23 cellular contexts compared by ENCODE assay signal in the genomic region with DNA sequence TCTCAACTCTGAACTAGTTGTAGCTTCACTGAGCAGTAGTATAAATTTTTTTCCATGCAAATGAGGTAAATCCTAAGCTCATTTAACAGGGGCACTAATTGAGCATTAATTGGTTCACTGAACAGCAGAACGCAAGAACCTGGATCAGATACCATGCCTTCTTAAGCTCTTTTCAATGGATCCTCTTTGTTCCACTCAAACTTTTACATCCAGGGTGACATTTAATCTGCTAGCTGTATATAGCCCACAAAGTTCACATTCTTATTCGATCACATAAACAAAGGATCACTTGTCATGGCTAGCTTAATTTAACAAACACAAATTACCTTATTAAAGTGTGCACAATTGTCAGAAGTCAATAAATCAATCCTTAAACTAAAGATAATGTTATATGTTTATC.
"Had no signal": no experiment of that assay in that cellular context is flagged by ENCODE, and none has a peak within 500 bp of the region (broad histone marks: within the 10 kb centered on the region; RNA-seq: fewer than 3 reads in every experiment).

No MANE protein-coding gene starts in this region.

- H3K27me3 ChIP-seq: foreskin keratinocyte, hepatocyte, neutrophil, stomach, transverse colon had no signal

- H3K36me3 ChIP-seq: neutrophil, stomach, thoracic aorta, transverse colon had no signal

- H3K4me1 ChIP-seq: foreskin keratinocyte, stomach, transverse colon had no signal

- DNase-seq: effector CD4-positive, alpha-beta T cell; endodermal cell; erythroblast; foreskin keratinocyte; head of caudate nucleus; kidney; left cardiac atrium; left ventricle myocardium superior; mesenchymal stem cell; midbrain; naive B cell; right cardiac atrium; small intestine; stimulated activated CD4-positive, alpha-beta T cell treated with anti-CD3 and anti-CD28 coated beads, Interleukin-12 subunit alpha, Interleukin-12 subunit beta, amount 100 ng/mL, for 4 hours; stimulated activated naive CD4-positive, alpha-beta T cell; stomach; substantia nigra; transverse colon had no signal

- H3K27ac ChIP-seq: coronary artery, foreskin keratinocyte, hepatocyte, neutrophil, stomach, thoracic aorta, transverse colon had no signal

- H3K4me3 ChIP-seq: coronary artery, hepatocyte, lung, stomach, thoracic aorta, transverse colon had no signal

- ATAC-seq: foreskin keratinocyte, left cardiac atrium, left ventricle myocardium superior, right cardiac atrium had no signal

- H3K9me3 ChIP-seq: neutrophil, thoracic aorta, transverse colon had no signal
